In genomic region chr1:151540982-151541377, GRCh38 we compare ENCODE assay signal across 8 cellular contexts. TPM values are rescaled to one million over a fixed set of nuclear protein-coding genes. Genes with fewer than 3 reads are reported as not detected.
DNase-seq lines count a peak whose midpoint lies in the region; ATAC-seq and TF ChIP-seq lines count a peak whose summit lies in the region.

No MANE protein-coding gene starts in this region.

- no peaks in the 10 kb centered on the region for H3K36me3 Mint-ChIP-seq in activated CD4-positive, alpha-beta memory T cell treated with anti-CD3 and anti-CD28 coated beads, Interleukin-2, amount 10 ng/mL, durations not matched to agents 7 days and 5 days (ENCODE audit: low read depth)

- H3K4me3 ChIP-seq in cardiac muscle cell (peak overlapping the region; percentile 46), sigmoid colon (peak overlapping the region; percentile 57 to 82 (median 70))

- DNase-seq in cardiac muscle cell (ENCODE audit: low read depth in 1 of 2, low spot score in 1 of 2), result peak in 1 of 2 donors; percentile 32
- DNase-seq in cardiac septum (ENCODE audit: low spot score), result no peak
- no peak for DNase-seq in activated CD4-positive, alpha-beta memory T cell treated with anti-CD3 and anti-CD28 coated beads, Interleukin-2, amount 10 ng/mL, durations not matched to agents 7 days and 5 days
- DNase-seq in left ventricle myocardium superior, result no peak
- DNase-seq in sigmoid colon, result no peak
- no peak for DNase-seq in MV-4-11 (lab: John Stamatoyannopoulos, UW)
- no peak for DNase-seq in effector CD8-positive, alpha-beta T cell (lab: John Stamatoyannopoulos, UW)
- DNase-seq in cerebellar nuclear complex (lab: John Stamatoyannopoulos, UW), result no peak

- no peaks in the 10 kb centered on the region for H3K36me3 ChIP-seq in cardiac muscle cell
- H3K36me3 ChIP-seq in sigmoid colon, result no peaks in the 10 kb centered on the region

- intact Hi-C loops in cardiac septum (cut with DNase I) (no loop called here), left ventricle myocardium superior (cut with micrococcal nuclease) (no loop called here), sigmoid colon (cut with DNase I) (loop anchor here (5.0 kb wide), 1 partner anchor 84 kb away; the partner anchor contains the start of gene POGZ)

- TF ChIP-seq EP300 in sigmoid colon (IDR thresholded peaks at IDR 0.05), result no peak

- peak overlapping the region; percentile 76 for H3K27ac Mint-ChIP-seq in activated CD4-positive, alpha-beta memory T cell treated with anti-CD3 and anti-CD28 coated beads, Interleukin-2, amount 10 ng/mL, durations not matched to agents 7 days and 5 days

- H3K4me1 ChIP-seq in cardiac muscle cell (ENCODE audit: low read depth) (no peaks in the 10 kb centered on the region), sigmoid colon (peaks cover 0 to 43% (median 35%) of the 10 kb centered on the region in 4 donors)

- H3K9me3 Mint-ChIP-seq in activated CD4-positive, alpha-beta memory T cell treated with anti-CD3 and anti-CD28 coated beads, Interleukin-2, amount 10 ng/mL, durations not matched to agents 7 days and 5 days, result no peaks in the 10 kb centered on the region

- H3K27me3 ChIP-seq in cardiac muscle cell (no peaks in the 10 kb centered on the region), sigmoid colon (no peaks in the 10 kb centered on the region)

- TF ChIP-seq CTCF in cardiac muscle cell (IDR thresholded peaks at IDR 0.05; ENCODE audit: low read depth, low read length) (no peak), sigmoid colon (IDR thresholded peaks at IDR 0.05) (no peak)

- H3K4me3 Mint-ChIP-seq in activated CD4-positive, alpha-beta memory T cell treated with anti-CD3 and anti-CD28 coated beads, Interleukin-2, amount 10 ng/mL, durations not matched to agents 7 days and 5 days, result peak overlapping the region; percentile 93

- TF ChIP-seq POLR2A in sigmoid colon (IDR thresholded peaks at IDR 0.05), result no peak

- POLR2A ChIA-PET in activated CD4-positive, alpha-beta memory T cell treated with anti-CD3 and anti-CD28 coated beads, Interleukin-2, amount 10 ng/mL, durations not matched to agents 7 days and 5 days (lab: Charles Lee), result interaction anchor here (1.1 kb wide), 2 partner anchors 9 to 28 kb away, joined by 3 to 5 read pairs; no protein-coding TSS in a partner anchor

- peaks cover 6% of the 10 kb centered on the region for H3K27me3 Mint-ChIP-seq in activated CD4-positive, alpha-beta memory T cell treated with anti-CD3 and anti-CD28 coated beads, Interleukin-2, amount 10 ng/mL, durations not matched to agents 7 days and 5 days

- peak; percentile 18 for ATAC-seq in left ventricle myocardium superior

- CTCF ChIA-PET in activated CD4-positive, alpha-beta memory T cell treated with anti-CD3 and anti-CD28 coated beads, Interleukin-2, amount 10 ng/mL, durations not matched to agents 7 days and 5 days (lab: Charles Lee), result interaction anchor here (0.7 to 1.2 kb wide), 3 partner anchors 15 to 194 kb away, joined by 3 read pairs; no protein-coding TSS in a partner anchor

- H3K9me3 ChIP-seq in cardiac muscle cell (ENCODE audit: low read depth) (no peaks in the 10 kb centered on the region), sigmoid colon (no peaks in the 10 kb centered on the region)

- 6 to 11% methylated on average over 13 of the region's 13 CpGs for WGBS in sigmoid colon, 2 donors

- no peak overlapping the region for H3K27ac ChIP-seq in cardiac muscle cell
- peak overlapping the region; percentile 84 to 89 (median 86) for H3K27ac ChIP-seq in sigmoid colon

- H3K4me1 Mint-ChIP-seq in activated CD4-positive, alpha-beta memory T cell treated with anti-CD3 and anti-CD28 coated beads, Interleukin-2, amount 10 ng/mL, durations not matched to agents 7 days and 5 days, result peaks cover 26% of the 10 kb centered on the region

RNA-seq across cellular contexts. Expression of gene TUFT1, which starts 0.9 kb away (rescaled TPM):
- total RNA-seq in cardiac muscle cell, result 7.0 TPM in 2 replicates
- polyA plus RNA-seq in cardiac muscle cell, result 7.7 and 9.0 TPM in 2 replicates
- 4.3 TPM for total RNA-seq in cardiac septum
- total RNA-seq in activated CD4-positive, alpha-beta memory T cell treated with anti-CD3 and anti-CD28 coated beads, Interleukin-2, amount 10 ng/mL, durations not matched to agents 7 days and 5 days, result 1 to 10 TPM; 4.5 to 4.9 TPM
- 3.1 TPM for total RNA-seq in left ventricle myocardium superior
- total RNA-seq in sigmoid colon, result 10 to 100 TPM in 3 of 4 donors, 1 to 10 TPM in 1; 8.0 to 13.4 (median 11.5) TPM
- polyA plus RNA-seq in sigmoid colon, result 10 to 100 TPM; 12.1 to 18.0 (median 16.8) TPM

RNA-seq across cellular contexts. Expression of gene CGN, which starts 29.8 kb away (rescaled TPM):
- 4.3 and 4.9 TPM in 2 replicates for total RNA-seq in cardiac muscle cell
- polyA plus RNA-seq in cardiac muscle cell, result 1.2 and 2.0 TPM in 2 replicates
- 0.19 TPM for total RNA-seq in cardiac septum
- total RNA-seq in activated CD4-positive, alpha-beta memory T cell treated with anti-CD3 and anti-CD28 coated beads, Interleukin-2, amount 10 ng/mL, durations not matched to agents 7 days and 5 days, result under 1 TPM; 0.43 to 0.96 TPM
- total RNA-seq in left ventricle myocardium superior, result 0.92 TPM
- total RNA-seq in sigmoid colon, result 1 to 10 TPM in 1 of 4 donors, under 1 TPM in 3; 0.33 to 1.8 (median 0.62) TPM
- 100 to 1,000 TPM in 2 of 3 donors, 10 to 100 TPM in 1; 91.9 to 132 (median 115) TPM for polyA plus RNA-seq in sigmoid colon
